In genomic region chr2:163800889-163801498, GRCh38 we compare ENCODE assay signal across 12 cellular contexts.
A peak's percentile ranks its signal among the peaks of the same experiment; 100 is the strongest.
DNase-seq lines count a peak whose midpoint lies in the region; ATAC-seq and TF ChIP-seq lines count a peak whose summit lies in the region.
"Had no signal": no experiment of that assay in that cellular context is flagged by ENCODE, and none has a peak within 500 bp of the region (broad histone marks: within the 10 kb centered on the region; RNA-seq: fewer than 3 reads in every experiment).

No MANE protein-coding gene starts in this region.

- no peak for TF ChIP-seq POLR2A in suprapubic skin (IDR thresholded peaks at IDR 0.05)

- no peaks in the 10 kb centered on the region for H3K9me3 ChIP-seq in suprapubic skin
- H3K9me3 ChIP-seq: heart right ventricle had no signal

- H3K4me3 ChIP-seq in suprapubic skin (no peak overlapping the region), H7 (ENCODE audit: insufficient read depth, low read depth, low read length) (no peak overlapping the region)
- H3K4me3 ChIP-seq: heart right ventricle had no signal

- ATAC-seq in GM19035 (IDR thresholded peaks at IDR 0.05; ENCODE audit: unreplicated experiment), result no peak

- no peak for TF ChIP-seq CTCF in suprapubic skin (IDR thresholded peaks at IDR 0.05)

- no peak overlapping the region for H3K27ac ChIP-seq in suprapubic skin

- no peaks in the 10 kb centered on the region for H3K4me1 ChIP-seq in suprapubic skin

- DNase-seq in EH (ENCODE audit: low read depth), result peak; percentile 85
- peak; percentile 39 for DNase-seq in NCI-H226
- DNase-seq in epidermal melanocyte (ENCODE audit: insufficient read length, low spot score), result peak; percentile 72
- DNase-seq in non-pigmented ciliary epithelial cell (ENCODE audit: low read depth), result peak; percentile 38
- DNase-seq in posterior vena cava (ENCODE audit: low spot score), result no peak
- DNase-seq in suprapubic skin (ENCODE audit: low spot score in 2 of 2), result no peak
- no peak for DNase-seq in H7
- DNase-seq: activated CD4-positive, alpha-beta T cell treated with anti-CD3 and anti-CD28 coated beads for 4 hours; heart right ventricle; NK-92 treated with Interleukin-12 subunit alpha and Interleukin-12 subunit beta, amount 100 ng/mL, for 24 hours; small intestine had no signal

- intact Hi-C loops in posterior vena cava (cut with DNase I), result no loop called here

- WGBS in suprapubic skin, result 52% methylated on average over 4 of the region's 4 CpGs

- H3K27me3 ChIP-seq in suprapubic skin (no peaks in the 10 kb centered on the region), H7 (ENCODE audit: control insufficient read depth, insufficient read depth, low read length) (no peaks in the 10 kb centered on the region)
- H3K27me3 ChIP-seq: heart right ventricle had no signal

- no peaks in the 10 kb centered on the region for H3K36me3 ChIP-seq in suprapubic skin
- H3K36me3 ChIP-seq in H7 (replicated peaks; ENCODE audit: control insufficient read depth, insufficient read depth, low read length), result no peaks in the 10 kb centered on the region
- H3K36me3 ChIP-seq: heart right ventricle had no signal

- no peak for TF ChIP-seq EP300 in suprapubic skin (IDR thresholded peaks at IDR 0.05)

Comparison
In these comparisons a context has a peak if more than half of its experiments do, and no peak if none do; other contexts are left out.
1. DNase-seq: peak in EH (single experiment), NCI-H226 (single experiment), epidermal melanocyte (single experiment) and non-pigmented ciliary epithelial cell (single experiment); none in posterior vena cava (single experiment), suprapubic skin (0 of 2) and H7 (single experiment).